31 cellular contexts compared by ENCODE assay signal in genomic region chr16:73012341-73012740, GRCh38.
"Had no signal": no experiment of that assay in that cellular context is flagged by ENCODE, and none has a peak within 500 bp of the region (broad histone marks: within the 10 kb centered on the region; RNA-seq: fewer than 3 reads in every experiment).

No MANE protein-coding gene starts in this region.

- H3K4me1 ChIP-seq: foreskin keratinocyte, testis had no signal

- DNase-seq: caudate nucleus; cerebellar nuclear complex; effector CD8-positive, alpha-beta T cell; foreskin keratinocyte; hypothalamus; immature natural killer cell; islet precursor cell; kidney glomerular epithelial cell; left ventricle myocardium superior; mucosa of descending colon; naive B cell; occipital lobe; pancreas; right lobe of liver; spleen; stimulated activated CD4-positive, alpha-beta T cell treated with anti-CD3 and anti-CD28 coated beads, Interleukin-4, amount 100 ng/mL, for 4 hours; stimulated activated naive CD8-positive, alpha-beta T cell treated with anti-CD3 and anti-CD28 coated beads, Interleukin-15, Interleukin-2, amounts not matched to agents 100 U/mL and 50 U/mL, for 24 hours; substantia nigra; testis had no signal

- H3K27me3 ChIP-seq: foreskin keratinocyte, pancreas, right lobe of liver, spleen, testis, tibial artery had no signal

- H3K4me1 Mint-ChIP-seq: endodermal cell had no signal

- H3K36me3 Mint-ChIP-seq: immature natural killer cell; memory B cell; mesothelial cell of epicardium; naive B cell; natural killer cell treated with Interleukin-12 subunit alpha and Interleukin-12 subunit beta and Interleukin-15 and Interleukin-18, amount 100 ng/mL, for 72 hours; stimulated activated memory B cell treated with anti-CD40 and anti-IgM and Interleukin-4, amounts not matched to agents 10 μg/mL and 1 μg/mL and 100 μg/mL, for 72 hours had no signal

- H3K36me3 ChIP-seq: pancreas, right lobe of liver, spleen, tibial artery had no signal

- H3K4me3 Mint-ChIP-seq: dendritic cell treated with granulocyte-macrophage colony-stimulating factor and Interleukin-4, amounts not matched to agents 40 ng/mL and 50 ng/mL, for 4 days; endodermal cell; immature natural killer cell; memory B cell; mesothelial cell of epicardium; naive B cell; natural killer cell treated with Interleukin-12 subunit alpha and Interleukin-12 subunit beta and Interleukin-15 and Interleukin-18, amount 100 ng/mL, for 72 hours; stimulated activated memory B cell treated with anti-CD40 and anti-IgM and Interleukin-4, amounts not matched to agents 10 μg/mL and 1 μg/mL and 100 μg/mL, for 72 hours; type B pancreatic cell had no signal

- H3K27me3 Mint-ChIP-seq: dendritic cell treated with granulocyte-macrophage colony-stimulating factor and Interleukin-4, amounts not matched to agents 40 ng/mL and 50 ng/mL, for 4 days; memory B cell; naive B cell; natural killer cell treated with Interleukin-12 subunit alpha and Interleukin-12 subunit beta and Interleukin-15 and Interleukin-18, amount 100 ng/mL, for 72 hours; stimulated activated memory B cell treated with anti-CD40 and anti-IgM and Interleukin-4, amounts not matched to agents 10 μg/mL and 1 μg/mL and 100 μg/mL, for 72 hours; type B pancreatic cell had no signal

- H3K4me3 ChIP-seq: lung, mucosa of descending colon, pancreas, right lobe of liver, skin epidermis, spleen, testis, tibial artery had no signal

- H3K27ac Mint-ChIP-seq: dendritic cell treated with granulocyte-macrophage colony-stimulating factor and Interleukin-4, amounts not matched to agents 40 ng/mL and 50 ng/mL, for 4 days; endodermal cell; immature natural killer cell; memory B cell; mesothelial cell of epicardium; natural killer cell treated with Interleukin-12 subunit alpha and Interleukin-12 subunit beta and Interleukin-15 and Interleukin-18, amount 100 ng/mL, for 72 hours; stimulated activated memory B cell treated with anti-CD40 and anti-IgM and Interleukin-4, amounts not matched to agents 10 μg/mL and 1 μg/mL and 100 μg/mL, for 72 hours; type B pancreatic cell had no signal

- H3K9me3 ChIP-seq: mucosa of descending colon, pancreas, right lobe of liver, spleen, testis, tibial artery had no signal

- ATAC-seq: esophagus mucosa; foreskin keratinocyte; mucosa of descending colon; natural killer cell treated with Interleukin-12 subunit alpha and Interleukin-12 subunit beta and Interleukin-15 and Interleukin-18, amount 100 ng/mL, for 72 hours; pancreas; right lobe of liver; stimulated activated memory B cell treated with anti-CD40 and anti-IgM and Interleukin-4, amounts not matched to agents 10 μg/mL and 1 μg/mL and 100 μg/mL, for 72 hours; stimulated activated naive CD8-positive, alpha-beta T cell treated with anti-CD3 and anti-CD28 coated beads, Interleukin-15, Interleukin-2, amounts not matched to agents 100 U/mL and 50 U/mL, for 24 hours had no signal

- H3K27ac ChIP-seq: epithelial cell of prostate, foreskin keratinocyte, pancreas, right lobe of liver, skin epidermis, spleen, testis, tibial artery had no signal

- H3K9me3 Mint-ChIP-seq: dendritic cell treated with granulocyte-macrophage colony-stimulating factor and Interleukin-4, amounts not matched to agents 40 ng/mL and 50 ng/mL, for 4 days; endodermal cell; immature natural killer cell; memory B cell; mesothelial cell of epicardium; naive B cell; natural killer cell treated with Interleukin-12 subunit alpha and Interleukin-12 subunit beta and Interleukin-15 and Interleukin-18, amount 100 ng/mL, for 72 hours; stimulated activated memory B cell treated with anti-CD40 and anti-IgM and Interleukin-4, amounts not matched to agents 10 μg/mL and 1 μg/mL and 100 μg/mL, for 72 hours had no signal
